Comparison of ENCODE assay signal across 26 cellular contexts in genomic region chr10:127307338-127307737, GRCh38.
"Had no signal": no experiment of that assay in that cellular context is flagged by ENCODE, and none has a peak within 500 bp of the region (broad histone marks: within the 10 kb centered on the region; RNA-seq: fewer than 3 reads in every experiment).

No MANE protein-coding gene starts in this region.

- H3K27me3 ChIP-seq: adrenal gland, body of pancreas, colonic mucosa had no signal

- H3K4me1 ChIP-seq: adrenal gland, body of pancreas, colonic mucosa had no signal

- H3K27me3 Mint-ChIP-seq: activated CD4-positive, alpha-beta memory T cell treated with anti-CD3 and anti-CD28 coated beads, Interleukin-2, amount 10 ng/mL, durations not matched to agents 7 days and 5 days; activated naive CD8-positive, alpha-beta T cell treated with anti-CD3 and anti-CD28 coated beads, Interleukin-2, amount 50 U/mL, for 24 hours had no signal

- ATAC-seq: activated naive CD8-positive, alpha-beta T cell treated with anti-CD3 and anti-CD28 coated beads, Interleukin-2, amount 50 U/mL, for 24 hours; body of pancreas; esophagus mucosa had no signal

- H3K36me3 ChIP-seq: adrenal gland, colonic mucosa had no signal

- H3K27ac Mint-ChIP-seq: activated CD4-positive, alpha-beta memory T cell treated with anti-CD3 and anti-CD28 coated beads, Interleukin-2, amount 10 ng/mL, durations not matched to agents 7 days and 5 days; activated CD4-positive, alpha-beta T cell treated with anti-CD3 and anti-CD28 coated beads, Interleukin-2, amount 10 ng/mL, durations not matched to agents 7 days and 5 days; activated naive CD8-positive, alpha-beta T cell treated with anti-CD3 and anti-CD28 coated beads for 36 hours; activated naive CD8-positive, alpha-beta T cell treated with anti-CD3 and anti-CD28 coated beads, Interleukin-2, amount 50 U/mL, for 24 hours; activated T-helper 1 cell treated with anti-CD3 and anti-CD28 coated beads, Interleukin-12 subunit alpha, Interleukin-12 subunit beta, Interleukin-2, Interleukin-4 antibody, amounts not matched to agents 30 ng/mL and 10 ng/mL and 1 ng/mL, durations not matched to agents 14 hours and 24 hours and 36 hours; activated T-helper 2 cell treated with anti-CD3 and anti-CD28 coated beads, Interferon-gamma antibody, Interleukin-2, Interleukin-4, amounts not matched to agents 10 μg/mL and 5 μg/mL and 100 μg/mL, durations not matched to agents 14 hours and 24 hours and 36 hours had no signal

- H3K9me3 Mint-ChIP-seq: activated CD4-positive, alpha-beta T cell treated with anti-CD3 and anti-CD28 coated beads, Interleukin-2, amount 10 ng/mL, durations not matched to agents 7 days and 5 days; activated naive CD8-positive, alpha-beta T cell treated with anti-CD3 and anti-CD28 coated beads for 36 hours; activated naive CD8-positive, alpha-beta T cell treated with anti-CD3 and anti-CD28 coated beads, Interleukin-2, amount 50 U/mL, for 24 hours; activated T-helper 1 cell treated with anti-CD3 and anti-CD28 coated beads, Interleukin-12 subunit alpha, Interleukin-12 subunit beta, Interleukin-2, Interleukin-4 antibody, amounts not matched to agents 30 ng/mL and 10 ng/mL and 1 ng/mL, durations not matched to agents 14 hours and 24 hours and 36 hours; activated T-helper 2 cell treated with anti-CD3 and anti-CD28 coated beads, Interferon-gamma antibody, Interleukin-2, Interleukin-4, amounts not matched to agents 10 μg/mL and 5 μg/mL and 100 μg/mL, durations not matched to agents 14 hours and 24 hours and 36 hours had no signal

- H3K4me3 Mint-ChIP-seq: activated CD4-positive, alpha-beta memory T cell treated with anti-CD3 and anti-CD28 coated beads, Interleukin-2, amount 10 ng/mL, durations not matched to agents 7 days and 5 days; activated CD4-positive, alpha-beta T cell treated with anti-CD3 and anti-CD28 coated beads, Interleukin-2, amount 10 ng/mL, durations not matched to agents 7 days and 5 days; activated naive CD8-positive, alpha-beta T cell treated with anti-CD3 and anti-CD28 coated beads for 36 hours; activated naive CD8-positive, alpha-beta T cell treated with anti-CD3 and anti-CD28 coated beads, Interleukin-2, amount 50 U/mL, for 24 hours; activated T-helper 1 cell treated with anti-CD3 and anti-CD28 coated beads, Interleukin-12 subunit alpha, Interleukin-12 subunit beta, Interleukin-2, Interleukin-4 antibody, amounts not matched to agents 30 ng/mL and 10 ng/mL and 1 ng/mL, durations not matched to agents 14 hours and 24 hours and 36 hours had no signal

- DNase-seq: activated CD4-positive, alpha-beta memory T cell treated with anti-CD3 and anti-CD28 coated beads, Interleukin-2, amount 10 ng/mL, durations not matched to agents 7 days and 5 days; activated CD4-positive, alpha-beta T cell treated with anti-CD3 and anti-CD28 coated beads for 1 hour; activated CD4-positive, alpha-beta T cell treated with anti-CD3 and anti-CD28 coated beads for 4 hours; activated CD4-positive, alpha-beta T cell treated with anti-CD3 and anti-CD28 coated beads, Interleukin-2, amount 10 ng/mL, durations not matched to agents 7 days and 5 days; activated CD4-positive, alpha-beta T cell treated with anti-CD3 and anti-CD28 coated beads, Interleukin-2, amount 50 U/mL, for 4 hours; activated CD8-positive, alpha-beta memory T cell treated with anti-CD3 and anti-CD28 coated beads, Interleukin-2, amount 50 U/mL, for 4 hours; activated effector memory CD4-positive, alpha-beta T cell treated with anti-CD3 and anti-CD28 coated beads, Interleukin-2, amount 50 U/mL, for 16 hours; activated naive CD4-positive, alpha-beta T cell; activated naive CD4-positive, alpha-beta T cell treated with anti-CD3 and anti-CD28 coated beads, Interleukin-2, amount 50 U/mL, for 16 hours; activated naive CD8-positive, alpha-beta T cell treated with anti-CD3 and anti-CD28 coated beads for 36 hours; activated naive CD8-positive, alpha-beta T cell treated with anti-CD3 and anti-CD28 coated beads, Interleukin-2, amount 50 U/mL, for 24 hours; activated T-cell treated with anti-CD3 and anti-CD28 coated beads, Interleukin-2, amount 50 U/mL, for 1 hour; activated T-cell treated with anti-CD3 and anti-CD28 coated beads, Interleukin-2, amount 50 U/mL, for 48 hours; adrenal gland; amygdala; aorta; body of pancreas; caudate nucleus; colonic mucosa; effector CD8-positive, alpha-beta T cell; foreskin fibroblast; head of caudate nucleus; T-helper 2 cell had no signal

- H3K27ac ChIP-seq: adrenal gland, body of pancreas, colonic mucosa had no signal

- H3K4me1 Mint-ChIP-seq: activated CD4-positive, alpha-beta memory T cell treated with anti-CD3 and anti-CD28 coated beads, Interleukin-2, amount 10 ng/mL, durations not matched to agents 7 days and 5 days; activated CD4-positive, alpha-beta T cell treated with anti-CD3 and anti-CD28 coated beads, Interleukin-2, amount 10 ng/mL, durations not matched to agents 7 days and 5 days; activated naive CD8-positive, alpha-beta T cell treated with anti-CD3 and anti-CD28 coated beads for 36 hours; activated naive CD8-positive, alpha-beta T cell treated with anti-CD3 and anti-CD28 coated beads, Interleukin-2, amount 50 U/mL, for 24 hours had no signal

- H3K9me3 ChIP-seq: adrenal gland, body of pancreas, colonic mucosa had no signal

- H3K4me3 ChIP-seq: adrenal gland, body of pancreas, colonic mucosa had no signal

- H3K36me3 Mint-ChIP-seq: activated naive CD8-positive, alpha-beta T cell treated with anti-CD3 and anti-CD28 coated beads for 36 hours had no signal
